ENCODE assay signal across 1 cellular context in the genomic region with DNA sequence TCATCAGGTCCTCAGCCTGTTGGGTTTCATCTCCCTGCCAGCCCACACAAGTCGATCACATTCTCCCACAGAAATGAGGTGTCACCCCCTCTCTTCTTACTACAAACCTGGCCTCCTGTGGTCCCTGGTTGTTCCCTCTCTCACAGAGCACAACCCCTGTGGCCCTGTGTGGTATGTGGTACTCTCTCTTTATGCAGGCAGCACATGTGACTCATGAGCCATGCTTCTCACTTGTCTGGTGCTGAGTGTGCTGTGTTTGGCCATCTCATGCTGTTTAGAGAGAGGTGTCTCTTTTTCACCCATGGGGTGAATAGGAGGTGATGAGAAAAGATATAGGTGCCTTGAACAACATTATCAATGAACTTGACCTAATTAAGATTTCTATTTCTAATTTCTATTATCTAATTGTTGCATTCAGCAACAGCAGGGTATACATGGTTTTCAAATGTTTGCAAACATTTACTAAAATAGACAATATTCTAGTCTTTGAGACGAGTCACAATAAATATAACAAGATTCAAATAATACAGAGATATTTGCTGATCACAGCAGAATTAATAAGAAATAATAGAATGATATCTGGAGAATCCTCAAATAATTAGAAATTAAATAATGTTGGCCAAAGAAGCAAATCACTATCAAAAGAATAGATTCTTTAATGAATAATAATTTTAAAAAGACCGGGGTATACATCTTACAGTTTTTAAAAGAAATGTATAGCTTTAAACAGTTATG.
A peak's percentile ranks its signal among the peaks of the same experiment; 100 is the strongest.
TF ChIP-seq lines count a peak whose summit lies in the region.

No MANE protein-coding gene starts in this region.

TF ChIP-seq in HepG2, 621 proteins besides CTCF, POLR2A, EP300 and RAD21 (continued from another document):
- no peak for TF ChIP-seq ZBTB49 (CRISPR knock-in tag; IDR thresholded peaks at IDR 0.05; ENCODE audit: borderline replicate concordance)
- TF ChIP-seq MAFF (IDR thresholded peaks at IDR 0.05; ENCODE audit: low read depth, low read length), result peak; percentile 56; the same call in 1 of the 2 replicates
- no peak for TF ChIP-seq PRPF4 (IDR thresholded peaks at IDR 0.05; ENCODE audit: low read depth, low read length, poor library complexity, severe bottlenecking)
- no peak for TF ChIP-seq HIC2 (CRISPR knock-in tag; IDR thresholded peaks at IDR 0.05; ENCODE audit: low read depth)
- TF ChIP-seq, protein P1, sequence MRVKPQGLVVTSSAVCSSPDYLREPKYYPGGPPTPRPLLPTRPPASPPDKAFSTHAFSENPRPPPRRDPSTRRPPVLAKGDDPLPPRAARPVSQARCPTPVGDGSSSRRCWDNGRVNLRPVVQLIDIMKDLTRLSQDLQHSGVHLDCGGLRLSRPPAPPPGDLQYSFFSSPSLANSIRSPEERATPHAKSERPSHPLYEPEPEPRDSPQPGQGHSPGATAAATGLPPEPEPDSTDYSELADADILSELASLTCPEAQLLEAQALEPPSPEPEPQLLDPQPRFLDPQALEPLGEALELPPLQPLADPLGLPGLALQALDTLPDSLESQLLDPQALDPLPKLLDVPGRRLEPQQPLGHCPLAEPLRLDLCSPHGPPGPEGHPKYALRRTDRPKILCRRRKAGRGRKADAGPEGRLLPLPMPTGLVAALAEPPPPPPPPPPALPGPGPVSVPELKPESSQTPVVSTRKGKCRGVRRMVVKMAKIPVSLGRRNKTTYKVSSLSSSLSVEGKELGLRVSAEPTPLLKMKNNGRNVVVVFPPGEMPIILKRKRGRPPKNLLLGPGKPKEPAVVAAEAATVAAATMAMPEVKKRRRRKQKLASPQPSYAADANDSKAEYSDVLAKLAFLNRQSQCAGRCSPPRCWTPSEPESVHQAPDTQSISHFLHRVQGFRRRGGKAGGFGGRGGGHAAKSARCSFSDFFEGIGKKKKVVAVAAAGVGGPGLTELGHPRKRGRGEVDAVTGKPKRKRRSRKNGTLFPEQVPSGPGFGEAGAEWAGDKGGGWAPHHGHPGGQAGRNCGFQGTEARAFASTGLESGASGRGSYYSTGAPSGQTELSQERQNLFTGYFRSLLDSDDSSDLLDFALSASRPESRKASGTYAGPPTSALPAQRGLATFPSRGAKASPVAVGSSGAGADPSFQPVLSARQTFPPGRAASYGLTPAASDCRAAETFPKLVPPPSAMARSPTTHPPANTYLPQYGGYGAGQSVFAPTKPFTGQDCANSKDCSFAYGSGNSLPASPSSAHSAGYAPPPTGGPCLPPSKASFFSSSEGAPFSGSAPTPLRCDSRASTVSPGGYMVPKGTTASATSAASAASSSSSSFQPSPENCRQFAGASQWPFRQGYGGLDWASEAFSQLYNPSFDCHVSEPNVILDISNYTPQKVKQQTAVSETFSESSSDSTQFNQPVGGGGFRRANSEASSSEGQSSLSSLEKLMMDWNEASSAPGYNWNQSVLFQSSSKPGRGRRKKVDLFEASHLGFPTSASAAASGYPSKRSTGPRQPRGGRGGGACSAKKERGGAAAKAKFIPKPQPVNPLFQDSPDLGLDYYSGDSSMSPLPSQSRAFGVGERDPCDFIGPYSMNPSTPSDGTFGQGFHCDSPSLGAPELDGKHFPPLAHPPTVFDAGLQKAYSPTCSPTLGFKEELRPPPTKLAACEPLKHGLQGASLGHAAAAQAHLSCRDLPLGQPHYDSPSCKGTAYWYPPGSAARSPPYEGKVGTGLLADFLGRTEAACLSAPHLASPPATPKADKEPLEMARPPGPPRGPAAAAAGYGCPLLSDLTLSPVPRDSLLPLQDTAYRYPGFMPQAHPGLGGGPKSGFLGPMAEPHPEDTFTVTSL (CRISPR knock-in tag; IDR thresholded peaks at IDR 0.05; ENCODE audit: borderline replicate concordance), result no peak
- TF ChIP-seq, protein P2, sequence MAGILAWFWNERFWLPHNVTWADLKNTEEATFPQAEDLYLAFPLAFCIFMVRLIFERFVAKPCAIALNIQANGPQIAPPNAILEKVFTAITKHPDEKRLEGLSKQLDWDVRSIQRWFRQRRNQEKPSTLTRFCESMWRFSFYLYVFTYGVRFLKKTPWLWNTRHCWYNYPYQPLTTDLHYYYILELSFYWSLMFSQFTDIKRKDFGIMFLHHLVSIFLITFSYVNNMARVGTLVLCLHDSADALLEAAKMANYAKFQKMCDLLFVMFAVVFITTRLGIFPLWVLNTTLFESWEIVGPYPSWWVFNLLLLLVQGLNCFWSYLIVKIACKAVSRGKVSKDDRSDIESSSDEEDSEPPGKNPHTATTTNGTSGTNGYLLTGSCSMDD (CRISPR knock-in tag; IDR thresholded peaks at IDR 0.05), result no peak
- TF ChIP-seq ZNF44 (CRISPR knock-in tag; IDR thresholded peaks at IDR 0.05), result no peak
- TF ChIP-seq MAFK (conservative IDR thresholded peaks at IDR 0.05 in 1 of 2, IDR thresholded peaks at IDR 0.05 in 1 of 2; ENCODE audit: low read length in 2 of 2), result peak; percentile 51 to 84; a peak in 3 of 4 replicates
- no peak for TF ChIP-seq IKZF5 (CRISPR knock-in tag; IDR thresholded peaks at IDR 0.05)
- TF ChIP-seq HOXA9 (CRISPR knock-in tag; IDR thresholded peaks at IDR 0.05; ENCODE audit: borderline replicate concordance), result no peak
- no peak for TF ChIP-seq ZNF800 (CRISPR knock-in tag; IDR thresholded peaks at IDR 0.05)
- no peak for TF ChIP-seq ARID3A (IDR thresholded peaks at IDR 0.05; ENCODE audit: low read depth, low read length)
TF ChIP-seq in HepG2: peak in this region for 2.
